12 cellular contexts compared by ENCODE assay signal in genomic region chr11:27040302-27041115, GRCh38. TPM values are rescaled to one million over a fixed set of nuclear protein-coding genes. Genes with fewer than 3 reads are reported as not detected.
DNase-seq lines count a peak whose midpoint lies in the region; ATAC-seq and TF ChIP-seq lines count a peak whose summit lies in the region.
"Had no signal": no experiment of that assay in that cellular context is flagged by ENCODE, and none has a peak within 500 bp of the region (broad histone marks: within the 10 kb centered on the region; RNA-seq: fewer than 3 reads in every experiment).

A gene with protein sequence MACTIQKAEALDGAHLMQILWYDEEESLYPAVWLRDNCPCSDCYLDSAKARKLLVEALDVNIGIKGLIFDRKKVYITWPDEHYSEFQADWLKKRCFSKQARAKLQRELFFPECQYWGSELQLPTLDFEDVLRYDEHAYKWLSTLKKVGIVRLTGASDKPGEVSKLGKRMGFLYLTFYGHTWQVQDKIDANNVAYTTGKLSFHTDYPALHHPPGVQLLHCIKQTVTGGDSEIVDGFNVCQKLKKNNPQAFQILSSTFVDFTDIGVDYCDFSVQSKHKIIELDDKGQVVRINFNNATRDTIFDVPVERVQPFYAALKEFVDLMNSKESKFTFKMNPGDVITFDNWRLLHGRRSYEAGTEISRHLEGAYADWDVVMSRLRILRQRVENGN (plus strand): TSS chr11:27040815. CDS start chr11:27055431, 14,616 bp downstream.

- peaks cover 3% of the 10 kb centered on the region for H3K27me3 ChIP-seq in A673 (replicated peaks; ENCODE audit: insufficient read depth, low read depth, low read length, poor library complexity)
- no peaks in the 10 kb centered on the region for H3K27me3 ChIP-seq in mammary epithelial cell (ENCODE audit: insufficient read depth, low read length)
- H3K27me3 ChIP-seq: colonic mucosa had no signal

- CTCF ChIA-PET in A673 (lab: Charles Lee), result no interaction called here
- CTCF ChIA-PET in mammary epithelial cell (lab: Charles Lee; ENCODE audit: low non-redundant PET), result no interaction called here

- BruUV-seq in A673 (replicated peaks; lab: Mats Ljungman, UMichigan), result no TSS peak
- BruUV-seq in mammary epithelial cell (replicated peaks; lab: Mats Ljungman, UMichigan), result no TSS peak

- H3K4me3 ChIP-seq in A673 (ENCODE audit: low read depth, low read length, poor library complexity, severe bottlenecking) (no peak within 1 kb of the TSS), mammary epithelial cell (replicated peaks in 1 of 3; ENCODE audit: insufficient read depth in 1 of 3, low read depth in 2 of 3, low read length in 3 of 3) (peak within 1 kb of the TSS; percentile 6 to 21 (median 7))
- H3K4me3 ChIP-seq: colonic mucosa, GM12878 had no signal

- POLR2A ChIA-PET in A673 (lab: Charles Lee; ENCODE audit: low non-redundant PET), result no interaction called here

- H3K4me2 ChIP-seq in mammary epithelial cell (ENCODE audit: insufficient read depth, low read depth, low read length), result peak within 1 kb of the TSS; percentile 52

- DNase-seq in A673 (ENCODE audit: low spot score) (no peak), NCI-H1105 treated with DMSO at 0.1 percent for 48 hours (lab: John Stamatoyannopoulos, UW) (peak; percentile 62), mammary epithelial cell (peak; percentile 96), middle frontal gyrus (ENCODE audit: extremely low spot score, low spot score) (peak; percentile 36), NCI-H1092 (lab: John Stamatoyannopoulos, UW) (no peak)
- DNase-seq: colonic mucosa, T-cell had no signal

- H3K4me1 ChIP-seq in A673 (ENCODE audit: insufficient read depth, low read length, poor library complexity, severe bottlenecking), result no peaks in the 10 kb centered on the region
- peaks cover 16% of the 10 kb centered on the region for H3K4me1 ChIP-seq in mammary epithelial cell (ENCODE audit: insufficient read depth, low read length)
- H3K4me1 ChIP-seq: colonic mucosa had no signal

- no peaks in the 10 kb centered on the region for H4K20me1 ChIP-seq in mammary epithelial cell (ENCODE audit: insufficient read depth, low read length)

- in situ Hi-C loops in mammary epithelial cell (cut with MboI; ENCODE audit: low sequenced_read_pairs in 2 of 2), result loop anchor here in 1 of 2 donors (25.0 kb wide), 1 partner anchor 278 kb away; no protein-coding TSS in a partner anchor

- H3K79me2 ChIP-seq in mammary epithelial cell (ENCODE audit: insufficient read depth, low read length), result no peaks in the 10 kb centered on the region

- H3K9me3 ChIP-seq in A673 (ENCODE audit: low read depth, low read length, poor library complexity, severe bottlenecking) (peaks cover 6% of the 10 kb centered on the region), mammary epithelial cell (replicated peaks; ENCODE audit: insufficient read depth, low read length) (peaks cover 2% of the 10 kb centered on the region)
- H3K9me3 ChIP-seq: colonic mucosa had no signal

- H3K27ac ChIP-seq in A673 (ENCODE audit: low read depth, low read length, poor library complexity, severe bottlenecking), result no peak within 1 kb of the TSS
- H3K27ac ChIP-seq in mammary epithelial cell (ENCODE audit: insufficient read depth, low read depth, low read length), result peak within 1 kb of the TSS; percentile 80
- H3K27ac ChIP-seq: colonic mucosa had no signal

- no peaks in the 10 kb centered on the region for H3K36me3 ChIP-seq in A673 (ENCODE audit: insufficient read depth, low read length, poor library complexity, severe bottlenecking)
- no peaks in the 10 kb centered on the region for H3K36me3 ChIP-seq in mammary epithelial cell (ENCODE audit: insufficient read depth, low read length)
- H3K36me3 ChIP-seq: colonic mucosa had no signal

- peak within 1 kb of the TSS; percentile 70 for H2AFZ ChIP-seq in mammary epithelial cell (ENCODE audit: low read depth, low read length)

- dilution Hi-C loops in mammary epithelial cell (cut with HindIII; ENCODE audit: low sequenced_read_pairs), result no loop called here

- intact Hi-C loops in A673 (cut with micrococcal nuclease; ENCODE audit: unreplicated experiment), result no loop called here
- intact Hi-C loops in mammary epithelial cell (cut with micrococcal nuclease), result loop anchor here (1.0 to 2.0 kb wide), 3 partner anchors 46 to 286 kb away; no protein-coding TSS in a partner anchor

- 0 out of 2 replicates have a peak, but pooled peaks have one; percentile 6 for TF ChIP-seq CTCF in A673 (conservative IDR thresholded peaks at IDR 0.05; ENCODE audit: low read depth, low read length)
- TF ChIP-seq CTCF in mammary epithelial cell (conservative IDR thresholded peaks at IDR 0.05 in 1 of 2, IDR thresholded peaks at IDR 0.05 in 1 of 2; ENCODE audit: extremely low read depth in 1 of 2, insufficient read depth in 1 of 2, low read depth in 1 of 2, low read length in 2 of 2), result no peak

- WGBS in mammary epithelial cell (ENCODE audit: low coverage, missing lambda C conversion rate), result 0% methylated on average over 2 of the region's 4 CpGs

- H3K9ac ChIP-seq in mammary epithelial cell (ENCODE audit: insufficient read depth, low read length), result peak within 1 kb of the TSS; percentile 60

- ATAC-seq in GM21423 (IDR thresholded peaks at IDR 0.05; ENCODE audit: unreplicated experiment) (no peak), GM19324 (IDR thresholded peaks at IDR 0.05; ENCODE audit: low FRiP score, unreplicated experiment) (no peak), HG02678 (IDR thresholded peaks at IDR 0.05; ENCODE audit: unreplicated experiment) (no peak)
- ATAC-seq: GM12878, T-cell had no signal

RNA-seq across cellular contexts. Expression of the gene that starts here (rescaled TPM):
- total RNA-seq in A673 (2021) (not detected in 2 replicates), mammary epithelial cell (1 to 10 TPM; 1.9 to 2.0 TPM)
- polyA plus RNA-seq in mammary epithelial cell, result 0.37 TPM
- not detected for polyA minus RNA-seq in mammary epithelial cell
- total RNA-seq: colonic mucosa, GM12878, T-cell had no signal
- polyA plus RNA-seq: neural cell had no signal

Comparison
In these comparisons a context has a peak if more than half of its experiments do, and no peak if none do; other contexts are left out.
1. DNase-seq: peak in NCI-H1105 treated with DMSO at 0.1 percent for 48 hours (single experiment), mammary epithelial cell (single experiment) and middle frontal gyrus (single experiment); none in A673 (single experiment) and NCI-H1092 (single experiment).